In genomic region chr20:38764563-38765355, GRCh38 we compare ENCODE assay signal across 11 cellular contexts. TPM values are rescaled to one million over a fixed set of nuclear protein-coding genes. Genes with fewer than 3 reads are reported as not detected.
DNase-seq lines count a peak whose midpoint lies in the region; ATAC-seq and TF ChIP-seq lines count a peak whose summit lies in the region.
"Had no signal": no experiment of that assay in that cellular context is flagged by ENCODE, and none has a peak within 500 bp of the region (broad histone marks: within the 10 kb centered on the region; RNA-seq: fewer than 3 reads in every experiment).

No MANE protein-coding gene starts in this region.

- peaks cover 0 to 3% of the 10 kb centered on the region in 2 donors for H3K4me1 ChIP-seq in left lung

- H3K4me3 Mint-ChIP-seq in activated naive CD4-positive, alpha-beta T cell treated with anti-CD3 and anti-CD28 coated beads for 36 hours, result no peak overlapping the region
- peak overlapping the region in 1 of 2 donors; percentile 27 for H3K4me3 Mint-ChIP-seq in stimulated activated naive CD8-positive, alpha-beta T cell treated with anti-CD3 and anti-CD28 coated beads, Interleukin-15, amount 100 ng/mL, for 72 hours
- H3K4me3 Mint-ChIP-seq: nephron, T-cell had no signal

- DNase-seq in activated CD4-positive, alpha-beta T cell treated with anti-CD3 and anti-CD28 coated beads for 24 hours (ENCODE audit: low read depth in 2 of 2), result peak; percentile 31 to 34
- DNase-seq in activated CD4-positive, alpha-beta T cell treated with anti-CD3 and anti-CD28 coated beads for 1 hour, result no peak
- DNase-seq in activated naive CD4-positive, alpha-beta T cell treated with anti-CD3 and anti-CD28 coated beads for 36 hours, result peak; percentile 80
- DNase-seq in left lung (peak in 1 of 2 donors; percentile 40), NCI-H1417 (lab: John Stamatoyannopoulos, UW) (no peak), HuH-7.5 (ENCODE audit: low spot score) (no peak)
- peak; percentile 29 to 30 for DNase-seq in stimulated activated naive CD8-positive, alpha-beta T cell treated with anti-CD3 and anti-CD28 coated beads, Interleukin-15, amount 100 ng/mL, for 72 hours

- no peak overlapping the region for H3K4me3 ChIP-seq in left lung

- intact Hi-C loops in activated naive CD4-positive, alpha-beta T cell treated with anti-CD3 and anti-CD28 coated beads for 36 hours (cut with micrococcal nuclease), result loop anchor here (2.0 kb wide), 1 partner anchor 40 kb away; the partner anchor contains the start of gene PPP1R16B
- intact Hi-C loops in left lung (cut with DNase I), result no loop called here

- no peak for TF ChIP-seq CTCF in left lung (IDR thresholded peaks at IDR 0.05)

- H3K9me3 ChIP-seq in left lung, result no peaks in the 10 kb centered on the region

- no peak overlapping the region for H3K27ac ChIP-seq in left lung
- H3K27ac ChIP-seq: C4-2B had no signal

- ATAC-seq in left lung (peak; percentile 90), HG03378 (IDR thresholded peaks at IDR 0.05; ENCODE audit: unreplicated experiment) (no peak)
- ATAC-seq in stimulated activated naive CD8-positive, alpha-beta T cell treated with anti-CD3 and anti-CD28 coated beads, Interleukin-15, amount 100 ng/mL, for 72 hours, result peak; percentile 97

- peaks cover 34% of the 10 kb centered on the region for H3K36me3 Mint-ChIP-seq in activated naive CD4-positive, alpha-beta T cell treated with anti-CD3 and anti-CD28 coated beads for 36 hours (ENCODE audit: low read depth)

- H3K27ac Mint-ChIP-seq in activated naive CD4-positive, alpha-beta T cell treated with anti-CD3 and anti-CD28 coated beads for 36 hours, result peak overlapping the region; percentile 33
- peak overlapping the region in 1 of 2 donors; percentile 52 for H3K27ac Mint-ChIP-seq in stimulated activated naive CD8-positive, alpha-beta T cell treated with anti-CD3 and anti-CD28 coated beads, Interleukin-15, amount 100 ng/mL, for 72 hours
- H3K27ac Mint-ChIP-seq: nephron had no signal

- H3K9me3 Mint-ChIP-seq in activated naive CD4-positive, alpha-beta T cell treated with anti-CD3 and anti-CD28 coated beads for 36 hours, result no peaks in the 10 kb centered on the region
- no peaks in the 10 kb centered on the region for H3K9me3 Mint-ChIP-seq in stimulated activated naive CD8-positive, alpha-beta T cell treated with anti-CD3 and anti-CD28 coated beads, Interleukin-15, amount 100 ng/mL, for 72 hours
- H3K9me3 Mint-ChIP-seq: nephron, T-cell had no signal

- H3K36me3 ChIP-seq in left lung, result peaks cover 0 to 94% of the 10 kb centered on the region in 2 donors

- CTCF ChIA-PET in activated naive CD4-positive, alpha-beta T cell treated with anti-CD3 and anti-CD28 coated beads for 36 hours (lab: Charles Lee), result interaction anchor here (0.6 to 2.1 kb wide), 5 partner anchors 34 to 317 kb away, joined by 4 to 8 read pairs (median 5); no protein-coding TSS in a partner anchor

- H3K27me3 Mint-ChIP-seq in activated naive CD4-positive, alpha-beta T cell treated with anti-CD3 and anti-CD28 coated beads for 36 hours (ENCODE audit: low read depth), result no peaks in the 10 kb centered on the region
- no peaks in the 10 kb centered on the region for H3K27me3 Mint-ChIP-seq in stimulated activated naive CD8-positive, alpha-beta T cell treated with anti-CD3 and anti-CD28 coated beads, Interleukin-15, amount 100 ng/mL, for 72 hours
- H3K27me3 Mint-ChIP-seq: T-cell had no signal

- no peaks in the 10 kb centered on the region for H3K27me3 ChIP-seq in left lung

- peaks cover 21% of the 10 kb centered on the region for H3K4me1 Mint-ChIP-seq in activated naive CD4-positive, alpha-beta T cell treated with anti-CD3 and anti-CD28 coated beads for 36 hours (ENCODE audit: low read depth)
- peaks cover 34% of the 10 kb centered on the region for H3K4me1 Mint-ChIP-seq in stimulated activated naive CD8-positive, alpha-beta T cell treated with anti-CD3 and anti-CD28 coated beads, Interleukin-15, amount 100 ng/mL, for 72 hours
- H3K4me1 Mint-ChIP-seq: nephron had no signal

RNA-seq across cellular contexts. Expression of gene ACTR5, which starts 16.5 kb away (rescaled TPM):
- total RNA-seq in activated naive CD4-positive, alpha-beta T cell treated with anti-CD3 and anti-CD28 coated beads for 36 hours, result 1 to 10 TPM; 8.3 to 9.4 TPM
- 1 to 10 TPM; 6.2 to 6.9 TPM for total RNA-seq in left lung

RNA-seq across cellular contexts. Expression of gene SLC32A1, which starts 40.5 kb away (rescaled TPM):
- total RNA-seq in activated naive CD4-positive, alpha-beta T cell treated with anti-CD3 and anti-CD28 coated beads for 36 hours, result not detected
- total RNA-seq in left lung, result not detected
- total RNA-seq: T-cell had no signal

RNA-seq across cellular contexts. Expression of gene PPP1R16B, which starts 40.7 kb away (rescaled TPM):
- total RNA-seq in activated naive CD4-positive, alpha-beta T cell treated with anti-CD3 and anti-CD28 coated beads for 36 hours, result 10 to 100 TPM; 38.1 to 40.0 TPM
- 1 to 10 TPM; 5.4 to 9.8 TPM for total RNA-seq in left lung

Comparison
In these comparisons a context has a peak if more than half of its experiments do, and no peak if none do; other contexts are left out.
1. DNase-seq: peak in activated CD4-positive, alpha-beta T cell treated with anti-CD3 and anti-CD28 coated beads for 24 hours (2 of 2), activated naive CD4-positive, alpha-beta T cell treated with anti-CD3 and anti-CD28 coated beads for 36 hours (single experiment) and stimulated activated naive CD8-positive, alpha-beta T cell treated with anti-CD3 and anti-CD28 coated beads, Interleukin-15, amount 100 ng/mL, for 72 hours (2 of 2); none in activated CD4-positive, alpha-beta T cell treated with anti-CD3 and anti-CD28 coated beads for 1 hour (single experiment), NCI-H1417 (0 of 3) and HuH-7.5 (single experiment).